1 cellular context compared by ENCODE assay signal in the genomic region with DNA sequence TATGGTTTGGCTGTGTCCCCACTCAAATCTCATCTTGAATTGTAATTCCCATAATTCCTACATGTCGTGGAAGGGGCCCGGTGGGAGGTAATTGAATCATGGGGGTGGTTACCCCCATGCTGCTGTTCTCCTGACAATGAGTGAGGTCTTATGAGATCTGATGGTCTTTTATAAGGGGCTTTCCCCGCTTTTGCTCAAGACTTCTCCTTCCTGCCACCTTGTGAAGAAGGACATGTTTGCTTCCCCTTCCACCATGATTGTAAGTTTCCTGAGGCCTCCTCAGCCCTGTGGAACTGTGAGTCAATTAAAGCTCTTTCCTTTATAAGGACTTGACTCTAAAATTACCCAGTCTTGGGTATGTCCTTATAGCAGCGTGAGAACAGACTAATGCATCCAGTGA.
TF ChIP-seq lines count a peak whose summit lies in the region.

No MANE protein-coding gene starts in this region.

TF ChIP-seq in HEK293, 187 proteins besides CTCF, POLR2A, EP300 and RAD21:
- peak; percentile 86 for TF ChIP-seq SETDB1 (IDR thresholded peaks at IDR 0.05; ENCODE audit: insufficient read length, low read length)
- TF ChIP-seq, protein P1, sequence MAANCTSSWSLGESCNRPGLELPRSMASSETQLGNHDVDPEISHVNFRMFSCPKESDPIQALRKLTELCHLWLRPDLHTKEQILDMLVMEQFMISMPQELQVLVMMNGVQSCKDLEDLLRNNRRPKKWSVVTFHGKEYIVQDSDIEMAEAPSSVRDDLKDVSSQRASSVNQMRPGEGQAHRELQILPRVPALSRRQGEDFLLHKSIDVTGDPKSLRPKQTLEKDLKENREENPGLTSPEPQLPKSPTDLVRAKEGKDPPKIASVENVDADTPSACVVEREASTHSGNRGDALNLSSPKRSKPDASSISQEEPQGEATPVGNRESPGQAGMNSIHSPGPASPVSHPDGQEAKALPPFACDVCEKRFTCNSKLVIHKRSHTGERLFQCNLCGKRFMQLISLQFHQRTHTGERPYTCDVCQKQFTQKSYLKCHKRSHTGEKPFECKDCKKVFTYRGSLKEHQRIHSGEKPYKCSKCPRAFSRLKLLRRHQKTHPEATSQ (tag by site-specific recombination; IDR thresholded peaks at IDR 0.05), result peak; percentile 78; the same call in 1 of the 2 replicates
